ENCODE assay signal across 1 cellular context in the genomic region with DNA sequence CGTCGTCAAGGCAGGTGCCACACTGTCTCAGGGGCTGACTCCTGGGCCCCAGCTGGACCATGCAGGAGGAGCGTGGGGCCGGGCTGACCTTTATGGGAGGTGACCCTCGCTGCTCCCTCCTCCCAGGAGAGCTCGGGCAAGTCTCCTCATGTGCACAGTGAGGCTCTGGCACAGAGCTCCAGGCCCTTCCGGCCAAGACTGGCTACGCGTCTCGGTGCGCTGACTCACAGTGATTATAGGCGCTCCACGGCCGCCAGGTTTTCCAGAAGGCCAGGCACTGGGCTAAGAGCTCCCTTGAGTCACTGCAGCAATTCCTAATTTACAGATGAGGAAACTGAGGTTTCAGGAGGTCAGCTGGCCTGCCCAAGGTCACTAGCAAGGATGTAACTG.
TF ChIP-seq lines count a peak whose summit lies in the region.

No MANE protein-coding gene starts in this region.

TF ChIP-seq in WTC11, 78 proteins besides CTCF, POLR2A, EP300 and RAD21 (continued from another document):
- TF ChIP-seq CBFB (CRISPR knock-in tag; IDR thresholded peaks at IDR 0.05; ENCODE audit: low read depth) (no peak), SOX15 (CRISPR knock-in tag; IDR thresholded peaks at IDR 0.05) (no peak), IRF2 (CRISPR knock-in tag; IDR thresholded peaks at IDR 0.05; ENCODE audit: borderline replicate concordance, low read depth) (no peak)
- TF ChIP-seq, protein P1, sequence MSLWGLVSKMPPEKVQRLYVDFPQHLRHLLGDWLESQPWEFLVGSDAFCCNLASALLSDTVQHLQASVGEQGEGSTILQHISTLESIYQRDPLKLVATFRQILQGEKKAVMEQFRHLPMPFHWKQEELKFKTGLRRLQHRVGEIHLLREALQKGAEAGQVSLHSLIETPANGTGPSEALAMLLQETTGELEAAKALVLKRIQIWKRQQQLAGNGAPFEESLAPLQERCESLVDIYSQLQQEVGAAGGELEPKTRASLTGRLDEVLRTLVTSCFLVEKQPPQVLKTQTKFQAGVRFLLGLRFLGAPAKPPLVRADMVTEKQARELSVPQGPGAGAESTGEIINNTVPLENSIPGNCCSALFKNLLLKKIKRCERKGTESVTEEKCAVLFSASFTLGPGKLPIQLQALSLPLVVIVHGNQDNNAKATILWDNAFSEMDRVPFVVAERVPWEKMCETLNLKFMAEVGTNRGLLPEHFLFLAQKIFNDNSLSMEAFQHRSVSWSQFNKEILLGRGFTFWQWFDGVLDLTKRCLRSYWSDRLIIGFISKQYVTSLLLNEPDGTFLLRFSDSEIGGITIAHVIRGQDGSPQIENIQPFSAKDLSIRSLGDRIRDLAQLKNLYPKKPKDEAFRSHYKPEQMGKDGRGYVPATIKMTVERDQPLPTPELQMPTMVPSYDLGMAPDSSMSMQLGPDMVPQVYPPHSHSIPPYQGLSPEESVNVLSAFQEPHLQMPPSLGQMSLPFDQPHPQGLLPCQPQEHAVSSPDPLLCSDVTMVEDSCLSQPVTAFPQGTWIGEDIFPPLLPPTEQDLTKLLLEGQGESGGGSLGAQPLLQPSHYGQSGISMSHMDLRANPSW (CRISPR knock-in tag; conservative IDR thresholded peaks at IDR 0.05; ENCODE audit: low read depth): no peak
- TF ChIP-seq, protein P2, sequence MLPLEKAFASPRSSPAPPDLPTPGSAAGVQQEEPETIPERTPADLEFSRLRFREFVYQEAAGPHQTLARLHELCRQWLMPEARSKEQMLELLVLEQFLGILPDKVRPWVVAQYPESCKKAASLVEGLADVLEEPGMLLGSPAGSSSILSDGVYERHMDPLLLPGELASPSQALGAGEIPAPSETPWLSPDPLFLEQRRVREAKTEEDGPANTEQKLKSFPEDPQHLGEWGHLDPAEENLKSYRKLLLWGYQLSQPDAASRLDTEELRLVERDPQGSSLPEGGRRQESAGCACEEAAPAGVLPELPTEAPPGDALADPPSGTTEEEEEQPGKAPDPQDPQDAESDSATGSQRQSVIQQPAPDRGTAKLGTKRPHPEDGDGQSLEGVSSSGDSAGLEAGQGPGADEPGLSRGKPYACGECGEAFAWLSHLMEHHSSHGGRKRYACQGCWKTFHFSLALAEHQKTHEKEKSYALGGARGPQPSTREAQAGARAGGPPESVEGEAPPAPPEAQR (CRISPR knock-in tag; IDR thresholded peaks at IDR 0.05): no peak
